23 cellular contexts compared by ENCODE assay signal in the genomic region with DNA sequence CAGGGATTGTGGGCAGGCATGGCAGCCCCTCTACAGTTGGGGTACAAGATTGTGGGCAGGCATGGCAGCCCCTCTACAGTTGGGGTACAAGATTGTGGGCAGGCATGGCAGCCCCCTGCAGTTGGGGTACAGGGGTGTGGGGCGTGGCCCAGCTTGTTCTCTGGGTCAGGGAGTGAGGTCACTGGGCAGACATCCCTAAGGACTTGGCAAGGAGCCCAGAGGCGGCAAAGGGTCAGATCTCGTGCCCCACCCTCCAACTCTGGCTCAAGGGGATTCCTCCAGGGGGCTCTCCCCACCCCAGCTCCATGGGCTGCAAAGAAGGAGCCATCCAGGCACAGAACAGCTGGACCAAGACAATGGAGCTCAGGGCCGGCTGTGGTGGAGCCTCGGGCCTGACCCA. TPM values are rescaled to one million over a fixed set of nuclear protein-coding genes. Genes with fewer than 3 reads are reported as not detected.
DNase-seq lines count a peak whose midpoint lies in the region; ATAC-seq, FAIRE-seq and TF ChIP-seq lines count a peak whose summit lies in the region.
"Had no signal": no experiment of that assay in that cellular context is flagged by ENCODE, and none has a peak within 500 bp of the region (broad histone marks: within the 10 kb centered on the region; RNA-seq: fewer than 3 reads in every experiment).

No MANE protein-coding gene starts in this region.

- H3K4me3 ChIP-seq in left ventricle myocardium inferior, result no peak overlapping the region
- no peak overlapping the region for H3K4me3 ChIP-seq in HEK293 (ENCODE audit: low read depth, low read length)
- H3K4me3 ChIP-seq in K562, result no peak overlapping the region
- no peak overlapping the region for H3K4me3 ChIP-seq in OCI-LY7 (ENCODE audit: low read depth, low read length, poor library complexity, severe bottlenecking)

- TF ChIP-seq CTCF in left ventricle myocardium inferior (IDR thresholded peaks at IDR 0.05; ENCODE audit: borderline replicate concordance), result no peak
- TF ChIP-seq CTCF in HEK293 (tag by site-specific recombination; IDR thresholded peaks at IDR 0.05), result no peak
- no peak for TF ChIP-seq CTCF in K562 (IDR thresholded peaks at IDR 0.05 in 2 of 3, conservative IDR thresholded peaks at IDR 0.05 in 1 of 3; ENCODE audit: insufficient read depth in 2 of 3, low read depth in 1 of 3, low read length in 3 of 3)
- no peak for TF ChIP-seq CTCF in OCI-LY7 (conservative IDR thresholded peaks at IDR 0.05; ENCODE audit: low read length)

- ATAC-seq in K562, result peak; percentile 17

- intact Hi-C loops in left ventricle myocardium inferior (cut with micrococcal nuclease), result no loop called here
- intact Hi-C loops in cardiac septum (cut with DNase I), result no loop called here
- intact Hi-C loops in K562 (cut with micrococcal nuclease), result loop anchor here (1.0 kb wide), 1 partner anchor 145 kb away; no protein-coding TSS in a partner anchor
- intact Hi-C loops in OCI-LY7 (cut with micrococcal nuclease; ENCODE audit: unreplicated experiment), result no loop called here

- H3K4me2 ChIP-seq in K562 (ENCODE audit: insufficient read depth, low read length) (no peak overlapping the region), OCI-LY7 (ENCODE audit: low read length) (no peak overlapping the region)
- H3K4me2 ChIP-seq: SK-N-SH had no signal

- H3K36me3 ChIP-seq in left ventricle myocardium inferior, result peaks cover 24% of the 10 kb centered on the region
- H3K36me3 ChIP-seq in HEK293 (ENCODE audit: control insufficient read depth in 2 of 2, insufficient read depth in 1 of 2, low read length in 2 of 2), result peaks cover 0 to 10% of the 10 kb centered on the region in 2 experiments; a peak in 1 of 3 replicates
- no peaks in the 10 kb centered on the region; the same call in 2 of the 3 replicates for H3K36me3 ChIP-seq in K562 (ENCODE audit: control insufficient read depth, insufficient read depth, low read length)
- no peaks in the 10 kb centered on the region for H3K36me3 ChIP-seq in OCI-LY7 (ENCODE audit: insufficient read depth, low read length)

- H3K36me3 Mint-ChIP-seq in activated naive CD8-positive, alpha-beta T cell treated with anti-CD3 and anti-CD28 coated beads for 36 hours, result no peaks in the 10 kb centered on the region

- H3K9me3 Mint-ChIP-seq in activated naive CD8-positive, alpha-beta T cell treated with anti-CD3 and anti-CD28 coated beads for 36 hours, result no peaks in the 10 kb centered on the region
- H3K9me3 Mint-ChIP-seq: CD8-positive, alpha-beta T cell had no signal

- no peak overlapping the region for H2AFZ ChIP-seq in K562 (ENCODE audit: low read depth, low read length)
- no peak overlapping the region for H2AFZ ChIP-seq in OCI-LY7 (ENCODE audit: low read length)

- no peak overlapping the region for H3K27ac Mint-ChIP-seq in activated naive CD8-positive, alpha-beta T cell treated with anti-CD3 and anti-CD28 coated beads for 36 hours
- H3K27ac Mint-ChIP-seq: CD8-positive, alpha-beta T cell had no signal

- H3K27ac ChIP-seq in left ventricle myocardium inferior (replicated peaks) (peak overlapping the region; percentile 79), HEK293 (ENCODE audit: extremely low read depth, low read depth, low read length) (no peak overlapping the region), K562 (ENCODE audit: extremely low read depth, low read depth, low read length) (no peak overlapping the region), OCI-LY7 (ENCODE audit: low read depth, low read length, poor library complexity, severe bottlenecking) (no peak overlapping the region)
- H3K27ac ChIP-seq: C4-2B, HL-60 had no signal

- H3K79me2 ChIP-seq in K562 (ENCODE audit: control insufficient read depth, insufficient read depth, low read length), result no peaks in the 10 kb centered on the region
- H3K79me2 ChIP-seq in OCI-LY7 (ENCODE audit: insufficient read depth, low read depth, low read length), result no peaks in the 10 kb centered on the region

- no peak for FAIRE-seq in K562 (lab: Jason Lieb, UNC)
- FAIRE-seq: A204.1, G401.6, H54, RCC 7860 had no signal

- H3K27me3 ChIP-seq in left ventricle myocardium inferior (ENCODE audit: low read depth), result no peaks in the 10 kb centered on the region
- no peaks in the 10 kb centered on the region for H3K27me3 ChIP-seq in K562 (ENCODE audit: control insufficient read depth in 2 of 2, insufficient read depth in 2 of 2, low read length in 2 of 2)

- POLR2A ChIA-PET in HEK293 (lab: Yijun Ruan, JAX), result interaction anchor here (0.9 kb wide), 1 partner anchor 94 kb away, joined by 3 read pairs; the partner anchor contains the start of gene BRF1
- POLR2A ChIA-PET in K562 (lab: Yijun Ruan, JAX), result interaction anchor here (0.6 kb wide), 2 partner anchors 16 to 177 kb away, joined by 3 to 4 read pairs; no protein-coding TSS in a partner anchor
- POLR2A ChIA-PET in OCI-LY7 (lab: Charles Lee), result no interaction called here

- peaks cover 9% of the 10 kb centered on the region for H3K4me1 Mint-ChIP-seq in activated naive CD8-positive, alpha-beta T cell treated with anti-CD3 and anti-CD28 coated beads for 36 hours

- H3K27me3 Mint-ChIP-seq in activated naive CD8-positive, alpha-beta T cell treated with anti-CD3 and anti-CD28 coated beads for 36 hours, result peaks cover under 1% of the 10 kb centered on the region

- H3K9me2 ChIP-seq in OCI-LY7 (ENCODE audit: insufficient read depth, low read length), result no peaks in the 10 kb centered on the region
- H3K9me2 ChIP-seq: SK-N-SH had no signal

- CTCF ChIA-PET in HEK293 (lab: Yijun Ruan, JAX) (interaction anchor here (0.6 to 1.4 kb wide), 2 partner anchors 136 to 141 kb away, joined by 3 to 4 read pairs; no protein-coding TSS in a partner anchor), K562 (lab: Yijun Ruan, JAX; ENCODE audit: low intra/inter-chr PET ratio) (no interaction called here), OCI-LY7 (lab: Charles Lee; ENCODE audit: unreplicated experiment) (no interaction called here)

- no peak overlapping the region for H3K9ac ChIP-seq in K562 (ENCODE audit: insufficient read depth in 1 of 2, low read depth in 2 of 2, low read length in 2 of 2)
- H3K9ac ChIP-seq: SK-N-SH had no signal

- DNase-seq in left ventricle myocardium inferior, result no peak
- no peak for DNase-seq in cardiac septum (ENCODE audit: low spot score)
- peak in 3 of 4 experiments; percentile 26 to 37 (median 31) for DNase-seq in K562 (ENCODE audit: extremely low read depth in 1 of 4, low spot score in 3 of 4)
- no peak for DNase-seq in stimulated activated CD8-positive, alpha-beta memory T cell treated with anti-CD3 and anti-CD28 coated beads, Interleukin-4, amount 100 ng/mL, for 48 hours
- no peak for DNase-seq in activated naive CD8-positive, alpha-beta T cell treated with anti-CD3 and anti-CD28 coated beads for 36 hours
- DNase-seq in OCI-LY7 (ENCODE audit: low spot score), result no peak
- DNase-seq: AML-193; Caco-2; CD8-positive, alpha-beta T cell; KBM-7; MV-4-11; NCI-H1105; NCI-H146; NCI-H1930; NCI-H446 treated with DMSO at 0.1 percent for 48 hours; SK-N-SH had no signal

- in situ Hi-C loops in K562 (cut with MboI), result no loop called here

- no peak for TF ChIP-seq EP300 in K562 (IDR thresholded peaks at IDR 0.05; ENCODE audit: low read length)

- no peaks in the 10 kb centered on the region for H3K9me1 ChIP-seq in K562 (ENCODE audit: control insufficient read depth, insufficient read depth, low read length)

- peaks cover 58% of the 10 kb centered on the region for H3K4me1 ChIP-seq in left ventricle myocardium inferior
- H3K4me1 ChIP-seq in HEK293 (ENCODE audit: control insufficient read depth, insufficient read depth, low read length), result no peaks in the 10 kb centered on the region
- H3K4me1 ChIP-seq in K562 (replicated peaks in 1 of 2; ENCODE audit: control insufficient read depth in 2 of 2, insufficient read depth in 2 of 2, low read length in 2 of 2), result peaks cover 0 to 54% of the 10 kb centered on the region in 2 experiments; a peak in 2 of 5 replicates
- no peaks in the 10 kb centered on the region for H3K4me1 ChIP-seq in OCI-LY7 (ENCODE audit: insufficient read depth, low read length, poor library complexity, severe bottlenecking)

- TF ChIP-seq RAD21 in K562 (CRISPR knock-in tag; conservative IDR thresholded peaks at IDR 0.05 in 1 of 2, IDR thresholded peaks at IDR 0.05 in 1 of 2), result no peak

- H3K9me3 ChIP-seq in left ventricle myocardium inferior (replicated peaks) (no peaks in the 10 kb centered on the region), HEK293 (ENCODE audit: control insufficient read depth, insufficient read depth, low read depth, low read length) (no peaks in the 10 kb centered on the region), K562 (replicated peaks; ENCODE audit: control insufficient read depth, insufficient read depth, low read depth, low read length) (no peaks in the 10 kb centered on the region), OCI-LY7 (ENCODE audit: low read length) (no peaks in the 10 kb centered on the region)
- H3K9me3 ChIP-seq: Caco-2, SK-N-SH had no signal

- 0% methylated on average over 1 of the region's 5 CpGs for WGBS in K562 (ENCODE audit: insufficient coverage, low coverage, missing lambda C conversion rate)

- no peak for TF ChIP-seq POLR2A in K562 (conservative IDR thresholded peaks at IDR 0.05)

- H4K20me1 ChIP-seq in K562 (replicated peaks; ENCODE audit: control insufficient read depth, insufficient read depth, low read length), result peaks cover 12% of the 10 kb centered on the region; the same call in 1 of the 2 replicates
- no peaks in the 10 kb centered on the region; the same call in 1 of the 2 replicates for H4K20me1 ChIP-seq in OCI-LY7 (ENCODE audit: insufficient read depth, low read length)

- BruUV-seq in K562 (replicated peaks; lab: Mats Ljungman, UMichigan) (no TSS peak), OCI-LY7 (replicated peaks; lab: Mats Ljungman, UMichigan) (no TSS peak)

- H3K4me3 Mint-ChIP-seq in activated naive CD8-positive, alpha-beta T cell treated with anti-CD3 and anti-CD28 coated beads for 36 hours, result no peak overlapping the region
- H3K4me3 Mint-ChIP-seq: CD8-positive, alpha-beta T cell had no signal

RNA-seq across cellular contexts. Expression of gene NUDT14, which starts 25.8 kb away (rescaled TPM):
- total RNA-seq in left ventricle myocardium inferior (22.9 TPM), cardiac septum (27.1 TPM), K562 (2014; rRNA removed) (12.3 and 13.2 TPM in 2 replicates), K562 (2014; rRNA removed; fragmentation: Illumina TruSeq; extraction: Trizol) (1.7 and 2.1 TPM in 2 replicates), K562 (2015; rRNA removed; fragmentation: Illumina TruSeq; extraction: Trizol) (11.7 and 11.9 TPM in 2 replicates), K562 (2021) (15.7 and 16.3 TPM in 2 replicates), OCI-LY7 (2022) (37.0 and 37.5 TPM in 2 replicates)
- total RNA-seq in K562 (2011; cell fraction: chromatin; rRNA removed; ENCODE audit: low replicate concordance), result 7.5 and 26.6 TPM in 2 replicates
- total RNA-seq in K562 (2011; cell fraction: nucleolus; rRNA removed), result 23.2 and 26.8 TPM in 2 replicates
- 10.1 and 13.7 TPM in 2 replicates for total RNA-seq in K562 (2011; cell fraction: nucleoplasm; rRNA removed)
- polyA plus RNA-seq in K562 (2011; rRNA removed) (8.3 and 10.6 TPM in 2 replicates), K562 (2014; fragmentation: Illumina TruSeq; extraction: Trizol) (3.1 and 6.4 TPM in 2 replicates), K562 (2014; fragmentation: Nextera tagmentation; extraction: Ambion mirVana) (under 1 TPM; 0.14 to 0.85 TPM), K562 (2014; rRNA removed) (8.2 and 14.5 TPM in 2 replicates)
- polyA plus RNA-seq in K562 (2011; cell fraction: cytosol; rRNA removed), result 10.6 and 23.4 TPM in 2 replicates
- polyA plus RNA-seq in K562 (2011; cell fraction: nucleus; rRNA removed), result 16.5 and 26.6 TPM in 2 replicates
- polyA plus RNA-seq in K562 (2012), result 20.4 and 28.6 TPM in 2 replicates
- 1.1 and 2.3 TPM in 2 replicates for polyA minus RNA-seq in K562 (2011; rRNA and poly(A)+ RNA removed)
- 3.7 and 9.5 TPM in 2 replicates for polyA minus RNA-seq in K562 (2011; cell fraction: cytosol; rRNA and poly(A)+ RNA removed)
- 2.7 and 3.6 TPM in 2 replicates for polyA minus RNA-seq in K562 (2011; cell fraction: nucleus; rRNA and poly(A)+ RNA removed)
- total RNA-seq in activated naive CD8-positive, alpha-beta T cell treated with anti-CD3 and anti-CD28 coated beads for 36 hours, result 1 to 10 TPM; 8.6 to 9.1 TPM
- total RNA-seq in OCI-LY7 (2014; rRNA removed; shearing (Covaris generic)), result 19.5 and 32.1 TPM in 2 replicates

RNA-seq across cellular contexts. Expression of gene JAG2, which starts 38.3 kb away (rescaled TPM):
- total RNA-seq in left ventricle myocardium inferior, result 26.1 TPM
- total RNA-seq in cardiac septum, result 36.7 TPM
- 61.3 and 185 TPM in 2 replicates for total RNA-seq in K562 (2011; cell fraction: chromatin; rRNA removed; ENCODE audit: low replicate concordance)
- 142 and 150 TPM in 2 replicates for total RNA-seq in K562 (2011; cell fraction: nucleolus; rRNA removed)
- total RNA-seq in K562 (2011; cell fraction: nucleoplasm; rRNA removed), result 67.6 and 76.6 TPM in 2 replicates
- 20.1 and 22.8 TPM in 2 replicates for total RNA-seq in K562 (2014; rRNA removed)
- 2.4 and 3.3 TPM in 2 replicates for total RNA-seq in K562 (2014; rRNA removed; fragmentation: Illumina TruSeq; extraction: Trizol)
- total RNA-seq in K562 (2015; rRNA removed; fragmentation: Illumina TruSeq; extraction: Trizol), result 10.5 and 10.7 TPM in 2 replicates
- total RNA-seq in K562 (2021), result 43.4 and 48.4 TPM in 2 replicates
- 8.6 and 12.1 TPM in 2 replicates for polyA plus RNA-seq in K562 (2011; rRNA removed)
- polyA plus RNA-seq in K562 (2011; cell fraction: cytosol; rRNA removed), result 10.2 and 16.7 TPM in 2 replicates
- 134 and 193 TPM in 2 replicates for polyA plus RNA-seq in K562 (2011; cell fraction: nucleus; rRNA removed)
- 20.4 and 32.1 TPM in 2 replicates for polyA plus RNA-seq in K562 (2012)
- polyA plus RNA-seq in K562 (2014; fragmentation: Illumina TruSeq; extraction: Trizol), result 6.6 and 16.7 TPM in 2 replicates
- polyA plus RNA-seq in K562 (2014; fragmentation: Nextera tagmentation; extraction: Ambion mirVana), result under 1 TPM; 0.25 to 0.50 TPM
- polyA plus RNA-seq in K562 (2014; rRNA removed), result 24.5 and 38.0 TPM in 2 replicates
- 8.1 and 12.6 TPM in 2 replicates for polyA minus RNA-seq in K562 (2011; rRNA and poly(A)+ RNA removed)
- polyA minus RNA-seq in K562 (2011; cell fraction: cytosol; rRNA and poly(A)+ RNA removed), result 17.8 and 19.8 TPM in 2 replicates
- 39.4 and 47.9 TPM in 2 replicates for polyA minus RNA-seq in K562 (2011; cell fraction: nucleus; rRNA and poly(A)+ RNA removed)
- 1 to 10 TPM; 2.3 to 2.5 TPM for total RNA-seq in activated naive CD8-positive, alpha-beta T cell treated with anti-CD3 and anti-CD28 coated beads for 36 hours
- 4.0 and 5.0 TPM in 2 replicates for total RNA-seq in OCI-LY7 (2014; rRNA removed; shearing (Covaris generic))
- 6.0 and 6.5 TPM in 2 replicates for total RNA-seq in OCI-LY7 (2022)

RNA-seq across cellular contexts. Expression of gene BTBD6, which starts 41.5 kb away (rescaled TPM):
- total RNA-seq in left ventricle myocardium inferior, result 45.3 TPM
- 34.9 TPM for total RNA-seq in cardiac septum
- not detected in 2 replicates for total RNA-seq in K562 (2011; cell fraction: chromatin; rRNA removed; ENCODE audit: low replicate concordance)
- total RNA-seq in K562 (2011; cell fraction: nucleolus; rRNA removed), result not detected in 2 replicates
- total RNA-seq in K562 (2011; cell fraction: nucleoplasm; rRNA removed), result not detected in 2 replicates
- not detected in 2 replicates for total RNA-seq in K562 (2014; rRNA removed)
- not detected in 2 replicates for total RNA-seq in K562 (2014; rRNA removed; fragmentation: Illumina TruSeq; extraction: Trizol)
- total RNA-seq in K562 (2015; rRNA removed; fragmentation: Illumina TruSeq; extraction: Trizol), result not detected in 2 replicates
- total RNA-seq in K562 (2021), result 0.16 TPM in 1 of 2 replicates, not detected in the other
- polyA plus RNA-seq in K562 (2011; rRNA removed), result not detected in 2 replicates
- not detected in 2 replicates for polyA plus RNA-seq in K562 (2011; cell fraction: cytosol; rRNA removed)
- polyA plus RNA-seq in K562 (2011; cell fraction: nucleus; rRNA removed), result not detected in 2 replicates
- 0.08 TPM in 1 of 2 replicates, not detected in the other for polyA plus RNA-seq in K562 (2012)
- not detected in 2 replicates for polyA plus RNA-seq in K562 (2014; fragmentation: Illumina TruSeq; extraction: Trizol)
- not detected for polyA plus RNA-seq in K562 (2014; fragmentation: Nextera tagmentation; extraction: Ambion mirVana)
- not detected in 2 replicates for polyA plus RNA-seq in K562 (2014; rRNA removed)
- not detected in 2 replicates for polyA minus RNA-seq in K562 (2011; rRNA and poly(A)+ RNA removed)
- 0.38 TPM in 1 of 2 replicates, not detected in the other for polyA minus RNA-seq in K562 (2011; cell fraction: cytosol; rRNA and poly(A)+ RNA removed)
- not detected in 2 replicates for polyA minus RNA-seq in K562 (2011; cell fraction: nucleus; rRNA and poly(A)+ RNA removed)
- total RNA-seq in activated naive CD8-positive, alpha-beta T cell treated with anti-CD3 and anti-CD28 coated beads for 36 hours, result 10 to 100 TPM; 33.9 to 35.2 TPM
- total RNA-seq in OCI-LY7 (2014; rRNA removed; shearing (Covaris generic)), result 27.9 and 30.0 TPM in 2 replicates
- total RNA-seq in OCI-LY7 (2022), result 5.7 and 6.9 TPM in 2 replicates

Comparison
In these comparisons a context has a peak if more than half of its experiments do, and no peak if none do; other contexts are left out.
1. DNase-seq: peak in K562 (3 of 4); none in left ventricle myocardium inferior (single experiment), cardiac septum (single experiment), stimulated activated CD8-positive, alpha-beta memory T cell treated with anti-CD3 and anti-CD28 coated beads, Interleukin-4, amount 100 ng/mL, for 48 hours (single experiment), activated naive CD8-positive, alpha-beta T cell treated with anti-CD3 and anti-CD28 coated beads for 36 hours (single experiment) and OCI-LY7 (single experiment).
2. RNA of gene BTBD6, which starts 41.5 kb away (total RNA-seq): 45.3 TPM in left ventricle myocardium inferior (single experiment), 33.9 to 35.2 TPM in activated naive CD8-positive, alpha-beta T cell treated with anti-CD3 and anti-CD28 coated beads for 36 hours, 34.9 TPM in cardiac septum (single experiment) and 5.7 to 30.0 TPM in OCI-LY7; 0.16 TPM in K562; every median in the first group is over 4 times any median in the second.